In the genomic region with DNA sequence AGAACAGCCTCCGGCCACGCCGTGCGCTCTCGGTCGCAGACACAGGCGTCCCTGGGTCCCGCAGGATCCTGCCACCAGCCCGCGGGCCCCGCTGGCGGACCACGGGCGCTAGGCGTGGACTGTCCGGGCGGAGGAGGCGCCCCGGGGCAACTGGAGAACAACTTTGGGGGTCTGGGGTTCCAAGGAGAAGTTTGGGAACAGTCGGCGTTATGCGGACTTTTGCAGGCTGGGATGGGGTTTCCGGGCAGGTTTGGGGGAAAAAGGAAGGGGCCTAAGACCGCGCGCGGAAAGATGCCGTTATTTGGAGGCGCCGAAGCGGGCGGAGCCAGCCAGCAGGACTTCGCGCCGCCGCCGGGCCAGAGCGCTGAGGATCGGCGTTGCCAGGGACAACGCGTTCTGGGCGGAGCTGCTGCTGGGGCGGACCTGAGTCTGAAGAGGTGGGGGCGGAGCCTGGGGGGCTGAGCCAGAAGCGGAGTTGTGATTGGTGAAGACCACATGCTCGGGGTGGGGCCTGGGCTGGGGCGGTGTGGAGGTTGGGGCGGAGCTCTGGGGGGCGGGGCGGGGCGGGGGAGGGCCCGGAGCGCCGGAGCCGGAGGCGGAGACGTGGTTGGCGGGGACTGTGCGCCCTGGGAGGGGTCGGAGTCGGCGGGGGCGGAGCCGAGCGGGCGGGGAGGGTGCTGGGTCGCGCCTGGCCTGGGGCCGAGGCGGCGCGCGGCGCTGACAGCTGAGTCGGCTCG, we compare ENCODE assay signal across 8 cellular contexts. TPM values are rescaled to one million over a fixed set of nuclear protein-coding genes. Genes with fewer than 3 reads are reported as not detected.
DNase-seq lines count a peak whose midpoint lies in the region; ATAC-seq and TF ChIP-seq lines count a peak whose summit lies in the region.

CYP46A1 (plus strand) TSS at position 680 of the 737 bp plus-strand sequence. CDS start 120 bp downstream, outside the sequence.

- H3K4me2 ChIP-seq in BLaER1: peak within 1 kb of the TSS; percentile 97

- H3K27ac ChIP-seq in BLaER1 (peak within 1 kb of the TSS; percentile 81), colonic mucosa (peak within 1 kb of the TSS; percentile 51)

- DNase-seq in NCI-H524 treated with DMSO at 0.1 percent for 48 hours (lab: John Stamatoyannopoulos, UW) (peak; percentile 97), colonic mucosa (peak; percentile 100), left kidney (ENCODE audit: low read depth, low spot score) (peak; percentile 100)
- DNase-seq in activated CD4-positive, alpha-beta T cell treated with anti-CD3 and anti-CD28 coated beads for 48 hours: peak; percentile 100
- DNase-seq in stimulated activated CD4-positive, alpha-beta T cell treated with anti-CD3 and anti-CD28 coated beads, Interleukin-1b, Interleukin-23, amount 100 ng/mL, for 48 hours: peak; percentile 100

- intact Hi-C loops in colonic mucosa (cut with DNase I): loop anchor here (5.0 kb wide), 1 partner anchor 204 kb away; no protein-coding TSS in a partner anchor

- H3K36me3 ChIP-seq in BLaER1 (no peaks in the 10 kb centered on the region), colonic mucosa (no peaks in the 10 kb centered on the region)

- H4K20me1 ChIP-seq in BLaER1: no peaks in the 10 kb centered on the region

- H3K4me3 ChIP-seq in BLaER1: peak within 1 kb of the TSS; percentile 84
- H3K4me3 ChIP-seq in colonic mucosa: peak within 1 kb of the TSS; percentile 60

- H3K4me1 ChIP-seq in BLaER1 (peaks cover 58% of the 10 kb centered on the region), colonic mucosa (peaks cover 5% of the 10 kb centered on the region)

- ATAC-seq in GM19324 (IDR thresholded peaks at IDR 0.05; ENCODE audit: low FRiP score, unreplicated experiment): peak; percentile 95
- peak; percentile 93 for ATAC-seq in HG03460 (IDR thresholded peaks at IDR 0.05; ENCODE audit: unreplicated experiment)

- TF ChIP-seq CTCF in colonic mucosa (IDR thresholded peaks at IDR 0.05): no peak

- H3K9ac ChIP-seq in BLaER1 (peak within 1 kb of the TSS; percentile 81), colonic mucosa (ENCODE audit: low read depth in 2 of 2, low read length in 2 of 2) (peak within 1 kb of the TSS; percentile 48 to 84)

- H3K9me3 ChIP-seq in BLaER1: peaks cover 6% of the 10 kb centered on the region
- H3K9me3 ChIP-seq in colonic mucosa: no peaks in the 10 kb centered on the region

- no peaks in the 10 kb centered on the region for H3K27me3 ChIP-seq in BLaER1
- no peaks in the 10 kb centered on the region for H3K27me3 ChIP-seq in colonic mucosa

RNA-seq across cellular contexts. Expression of gene CYP46A1, which starts in this region (rescaled TPM):
- under 1 TPM; 0.05 to 0.25 TPM for total RNA-seq in colonic mucosa

Comparison
In these comparisons a context has a peak if more than half of its experiments do, and no peak if none do; other contexts are left out.
1. Peak in every context shown above with its lines: DNase-seq, ATAC-seq, H3K4me3 ChIP-seq and H3K27ac ChIP-seq.
2. Peak in DNase-seq, H3K4me3 ChIP-seq, H3K27ac ChIP-seq and H3K9ac ChIP-seq in colonic mucosa; RNA of the gene not detected or under 1 TPM.